Comparison of ENCODE assay signal across 1 cellular context in the genomic region with DNA sequence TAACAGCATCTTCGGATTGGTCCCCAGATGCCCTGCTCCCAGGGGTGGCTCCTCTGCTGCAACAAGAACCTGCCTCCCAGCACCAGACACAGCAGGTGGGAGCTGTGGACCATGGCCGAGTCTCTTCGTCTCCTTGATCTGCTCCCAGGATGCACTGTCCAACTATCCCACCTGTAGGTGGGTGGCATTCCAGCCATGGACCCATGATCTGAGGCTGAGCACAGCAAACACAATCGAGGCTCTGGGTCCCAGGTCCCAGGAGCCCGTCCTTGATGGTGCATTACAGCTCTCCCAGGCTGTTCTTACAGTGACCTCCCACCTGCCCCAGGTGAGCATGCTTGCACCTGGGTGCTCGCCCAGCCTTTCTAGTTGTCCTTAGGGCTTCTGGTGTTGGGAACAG.
TF ChIP-seq lines count a peak whose summit lies in the region.

No MANE protein-coding gene starts in this region.

TF ChIP-seq in IMR-90, 13 proteins besides CTCF, POLR2A, EP300 and RAD21:
- TF ChIP-seq SMC3 (IDR thresholded peaks at IDR 0.05; ENCODE audit: low read depth, low read length) (no peak), CHD1 (IDR thresholded peaks at IDR 0.05; ENCODE audit: low read depth, low read length) (no peak), MXI1 (IDR thresholded peaks at IDR 0.05; ENCODE audit: borderline replicate concordance, low read depth, low read length) (no peak), CEBPB (IDR thresholded peaks at IDR 0.05; ENCODE audit: low read depth, low read length) (no peak), MAZ (IDR thresholded peaks at IDR 0.05; ENCODE audit: borderline replicate concordance, low read depth, low read length) (no peak), RCOR1 (IDR thresholded peaks at IDR 0.05; ENCODE audit: insufficient replicate concordance, low read length) (no peak), BHLHE40 (IDR thresholded peaks at IDR 0.05; ENCODE audit: low read depth, low read length) (no peak), MAFK (IDR thresholded peaks at IDR 0.05; ENCODE audit: low read depth, low read length) (no peak), USF2 (IDR thresholded peaks at IDR 0.05; ENCODE audit: low read depth, low read length) (no peak), NFE2L2 (IDR thresholded peaks at IDR 0.05; ENCODE audit: low read depth, low read length) (no peak), ELK1 (IDR thresholded peaks at IDR 0.05; ENCODE audit: borderline replicate concordance, low read depth, low read length) (no peak), FOS (IDR thresholded peaks at IDR 0.05; ENCODE audit: low read depth, low read length) (no peak), RFX5 (IDR thresholded peaks at IDR 0.05; ENCODE audit: low read depth, low read length) (no peak)
